In the genomic region with DNA sequence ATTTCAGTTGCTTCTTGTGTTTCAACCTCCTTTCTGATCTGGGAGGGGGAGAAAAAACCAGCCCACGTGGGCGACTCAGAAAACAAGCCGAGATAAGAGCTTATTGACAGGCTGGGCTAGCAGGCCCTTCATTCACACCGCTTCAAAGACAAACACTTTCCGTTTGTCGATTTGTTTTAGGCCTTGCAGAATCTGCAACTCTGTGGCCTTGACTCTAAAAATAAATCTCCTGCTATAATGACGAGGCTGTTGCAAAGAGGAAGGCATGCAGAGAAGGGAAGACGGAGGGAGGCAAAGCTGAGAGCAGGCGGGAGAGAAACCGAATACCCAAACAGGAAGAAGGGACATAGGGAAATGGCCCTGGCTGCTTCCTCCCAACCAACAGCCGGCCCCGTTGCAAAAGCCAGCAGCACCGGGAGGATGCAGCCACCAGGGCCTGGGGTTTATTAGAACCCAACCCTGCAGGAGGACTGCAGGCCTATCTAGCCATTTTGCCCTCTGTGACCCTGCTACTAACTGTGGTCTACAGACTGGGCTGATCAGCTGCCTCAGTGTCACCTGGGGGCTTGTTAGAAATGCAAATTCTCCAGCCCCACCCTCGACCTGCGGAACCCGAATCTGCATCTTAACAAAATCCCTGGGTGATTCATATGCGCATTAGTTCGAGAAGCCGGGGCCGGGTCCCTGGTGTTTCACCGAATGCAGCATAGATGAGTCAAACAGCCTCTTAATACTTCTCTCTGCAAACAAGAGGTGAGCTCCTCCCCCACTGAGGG, we compare ENCODE assay signal across 9 cellular contexts.
DNase-seq lines count a peak whose midpoint lies in the region; ATAC-seq, FAIRE-seq and TF ChIP-seq lines count a peak whose summit lies in the region.
"Had no signal": no experiment of that assay in that cellular context is flagged by ENCODE, and none has a peak within 500 bp of the region (broad histone marks: within the 10 kb centered on the region; RNA-seq: fewer than 3 reads in every experiment).

No MANE protein-coding gene starts in this region.

- no peaks in the 10 kb centered on the region for H3K36me3 Mint-ChIP-seq in endodermal cell (ENCODE audit: low read depth)
- no peaks in the 10 kb centered on the region for H3K36me3 Mint-ChIP-seq in osteocyte (ENCODE audit: unreplicated experiment)

- no peak for FAIRE-seq in urothelium cell line (lab: Jason Lieb, UNC)
- FAIRE-seq: TTC549 had no signal

- H3K36me3 ChIP-seq in right atrium auricular region: no peaks in the 10 kb centered on the region
- no peaks in the 10 kb centered on the region for H3K36me3 ChIP-seq in endodermal cell (ENCODE audit: control insufficient read depth, insufficient read depth, low read length)

- H3K27me3 ChIP-seq in right atrium auricular region (no peaks in the 10 kb centered on the region), endodermal cell (ENCODE audit: control insufficient read depth, insufficient read depth, low read length, poor library complexity, severe bottlenecking) (no peaks in the 10 kb centered on the region), dorsolateral prefrontal cortex (peaks cover 0 to 71% (median 11%) of the 10 kb centered on the region in 45 donors)

- DNase-seq in Right ventricle myocardium superior (no peak), right atrium auricular region (ENCODE audit: low spot score) (no peak), endodermal cell (peak; percentile 94), osteocyte (ENCODE audit: extremely low spot score, unreplicated experiment) (no peak), urothelium cell line (ENCODE audit: low spot score) (peak; percentile 67), dorsolateral prefrontal cortex (no peak)
- peak; percentile 55 to 58 for DNase-seq in activated CD4-positive, alpha-beta T cell treated with anti-CD3 and anti-CD28 coated beads, Interleukin-2, amount 50 U/mL, for 4 hours

- H3K4me1 Mint-ChIP-seq in endodermal cell (peaks cover 33% of the 10 kb centered on the region), osteocyte (ENCODE audit: unreplicated experiment) (peaks cover 7% of the 10 kb centered on the region)

- H3K9me3 Mint-ChIP-seq in endodermal cell: no peaks in the 10 kb centered on the region
- no peaks in the 10 kb centered on the region for H3K9me3 Mint-ChIP-seq in osteocyte (ENCODE audit: unreplicated experiment)

- ATAC-seq in Right ventricle myocardium superior (ENCODE audit: poor library complexity): peak; percentile 68
- ATAC-seq in GM19023 (IDR thresholded peaks at IDR 0.05; ENCODE audit: unreplicated experiment): no peak

- H3K27ac ChIP-seq in right atrium auricular region (peak overlapping the region in 1 of 2 donors; percentile 45), endodermal cell (ENCODE audit: low read depth, low read length) (no peak overlapping the region), dorsolateral prefrontal cortex (peak overlapping the region in 16 of 59 donors; percentile 8 to 57 (median 24))

- H3K4me3 Mint-ChIP-seq in endodermal cell (peak overlapping the region; percentile 31), osteocyte (ENCODE audit: unreplicated experiment) (no peak overlapping the region)

- peaks cover 0 to 8% of the 10 kb centered on the region in 2 donors for H3K4me1 ChIP-seq in right atrium auricular region
- no peaks in the 10 kb centered on the region for H3K4me1 ChIP-seq in endodermal cell (ENCODE audit: control insufficient read depth, insufficient read depth, low read length)

- 5% methylated on average over 21 of the region's 21 CpGs; no CpG with 5 or more reads in 1 of the 2 experiments for WGBS in endodermal cell (ENCODE audit: insufficient coverage in 1 of 2, insufficient read length in 1 of 2), 2 experiments

- H3K27me3 Mint-ChIP-seq in endodermal cell (ENCODE audit: insufficient read depth) (peaks cover 13% of the 10 kb centered on the region), osteocyte (ENCODE audit: unreplicated experiment) (no peaks in the 10 kb centered on the region)

- intact Hi-C loops in Right ventricle myocardium superior (cut with DNase I) (no loop called here), dorsolateral prefrontal cortex (cut with DNase I) (no loop called here)

- H3K9me3 ChIP-seq in right atrium auricular region: no peaks in the 10 kb centered on the region
- H3K9me3 ChIP-seq in endodermal cell (ENCODE audit: control insufficient read depth, low read length): no peaks in the 10 kb centered on the region

- no peak overlapping the region for H3K9ac ChIP-seq in endodermal cell (ENCODE audit: extremely low read depth, low read length, poor library complexity, severe bottlenecking)

- no peak overlapping the region for H3K4me3 ChIP-seq in right atrium auricular region
- H3K4me3 ChIP-seq in endodermal cell (ENCODE audit: low read length): no peak overlapping the region
- H3K4me3 ChIP-seq in dorsolateral prefrontal cortex: no peak overlapping the region

- H3K27ac Mint-ChIP-seq in endodermal cell: peak overlapping the region; percentile 82
- H3K27ac Mint-ChIP-seq in osteocyte (ENCODE audit: unreplicated experiment): peak overlapping the region; percentile 25

- TF ChIP-seq CTCF in right atrium auricular region (IDR thresholded peaks at IDR 0.05) (no peak), endodermal cell (conservative IDR thresholded peaks at IDR 0.05) (peak; percentile 38), osteocyte (IDR thresholded peaks at IDR 0.05) (no peak), dorsolateral prefrontal cortex (IDR thresholded peaks at IDR 0.05 in 54 of 56, conservative IDR thresholded peaks at IDR 0.05 in 2 of 56; ENCODE audit: low read depth in 1 of 56, partially characterized antibody in 56 of 56) (no peak)

Comparison
In these comparisons a context has a peak if more than half of its experiments do, and no peak if none do; other contexts are left out.
1. DNase-seq: peak in activated CD4-positive, alpha-beta T cell treated with anti-CD3 and anti-CD28 coated beads, Interleukin-2, amount 50 U/mL, for 4 hours (2 of 2), endodermal cell (single experiment) and urothelium cell line (single experiment); none in Right ventricle myocardium superior (single experiment), right atrium auricular region (single experiment), osteocyte (single experiment) and dorsolateral prefrontal cortex (0 of 10).